In genomic region chr7:133139350-133139749, GRCh38 we compare ENCODE assay signal across 10 cellular contexts. TPM values are rescaled to one million over a fixed set of nuclear protein-coding genes. Genes with fewer than 3 reads are reported as not detected.
DNase-seq lines count a peak whose midpoint lies in the region; ATAC-seq, FAIRE-seq and TF ChIP-seq lines count a peak whose summit lies in the region.
"Had no signal": no experiment of that assay in that cellular context is flagged by ENCODE, and none has a peak within 500 bp of the region (broad histone marks: within the 10 kb centered on the region; RNA-seq: fewer than 3 reads in every experiment).

No MANE protein-coding gene starts in this region.

- no peak overlapping the region for H3K4me2 ChIP-seq in mesenchymal stem cell (ENCODE audit: low read length, poor library complexity, severe bottlenecking)

- H3K4me3 ChIP-seq in bronchial epithelial cell (ENCODE audit: low read depth, low read length) (no peak overlapping the region), mesenchymal stem cell (ENCODE audit: insufficient read depth in 1 of 2, low read depth in 1 of 2, low read length in 2 of 2) (no peak overlapping the region)

- FAIRE-seq in bronchial epithelial cell (lab: Jason Lieb, UNC), result peak; percentile 75

- WGBS in mesenchymal stem cell, result 76% methylated on average over 4 of the region's 4 CpGs

- no peak overlapping the region for H2BK5ac ChIP-seq in mesenchymal stem cell (ENCODE audit: low read depth, low read length, poor library complexity, severe bottlenecking)

- no peak overlapping the region for H2AFZ ChIP-seq in mesenchymal stem cell (ENCODE audit: low read depth, low read length)

- DNase-seq in GM03348 (ENCODE audit: low spot score) (peak; percentile 31), bronchial epithelial cell (ENCODE audit: low read depth) (peak; percentile 36), mesenchymal stem cell (peak; percentile 37), AML-193 (lab: John Stamatoyannopoulos, UW) (no peak), retina (no peak), globus pallidus (ENCODE audit: low spot score) (no peak)
- DNase-seq: hypothalamus; stimulated activated CD4-positive, alpha-beta T cell treated with anti-CD3 and anti-CD28 coated beads, Interleukin-4, amount 100 ng/mL, for 24 hours had no signal

- no peak overlapping the region for H3K18ac ChIP-seq in mesenchymal stem cell (ENCODE audit: low read depth in 1 of 2, low read length in 2 of 2)

- H3K4me1 ChIP-seq in mesenchymal stem cell (ENCODE audit: control insufficient read depth, insufficient read depth, low read depth, low read length), result no peaks in the 10 kb centered on the region

- no peak overlapping the region for H2BK120ac ChIP-seq in mesenchymal stem cell (ENCODE audit: low read depth, low read length)

- H4K91ac ChIP-seq in mesenchymal stem cell (ENCODE audit: low read length), result no peak overlapping the region

- no peak overlapping the region for H3K23ac ChIP-seq in mesenchymal stem cell (ENCODE audit: low read length in 2 of 2)

- H3K36me3 ChIP-seq in bronchial epithelial cell (ENCODE audit: control insufficient read depth, insufficient read depth, low read length) (no peaks in the 10 kb centered on the region), mesenchymal stem cell (ENCODE audit: control insufficient read depth in 1 of 2, insufficient read depth in 2 of 2, low read depth in 1 of 2, low read length in 2 of 2) (no peaks in the 10 kb centered on the region)

- no peak overlapping the region for H3K9ac ChIP-seq in mesenchymal stem cell (ENCODE audit: low read length)

- ATAC-seq in HG03175 (IDR thresholded peaks at IDR 0.05; ENCODE audit: unreplicated experiment), result no peak

- H2BK12ac ChIP-seq in mesenchymal stem cell (ENCODE audit: low read length in 2 of 2), result no peak overlapping the region

- H3K27ac ChIP-seq in mesenchymal stem cell (ENCODE audit: low read length, poor library complexity, severe bottlenecking), result no peak overlapping the region

- TF ChIP-seq CTCF in LNCAP (IDR thresholded peaks at IDR 0.05), result 0 out of 2 replicates have a peak, but pooled peaks have one; percentile 26
- TF ChIP-seq CTCF in bronchial epithelial cell (IDR thresholded peaks at IDR 0.05; ENCODE audit: insufficient read depth, low read length, severe bottlenecking), result no peak

- H3K4ac ChIP-seq in mesenchymal stem cell (ENCODE audit: low read depth in 1 of 2, low read length in 2 of 2), result no peak overlapping the region

- H2AK5ac ChIP-seq in mesenchymal stem cell (ENCODE audit: low read length, severe bottlenecking), result no peak overlapping the region

- no peak overlapping the region for H4K8ac ChIP-seq in mesenchymal stem cell (ENCODE audit: low read length)

- H3K9me3 ChIP-seq in mesenchymal stem cell (ENCODE audit: control insufficient read depth, low read length), result no peaks in the 10 kb centered on the region

- no peak overlapping the region for H3K14ac ChIP-seq in mesenchymal stem cell (ENCODE audit: low read length in 2 of 2)

- H2BK15ac ChIP-seq in mesenchymal stem cell (ENCODE audit: low read depth, poor library complexity, severe bottlenecking), result no peak overlapping the region

- no peaks in the 10 kb centered on the region for H3K79me1 ChIP-seq in mesenchymal stem cell (replicated peaks; ENCODE audit: low read length, poor library complexity, severe bottlenecking)

- H3K27me3 ChIP-seq in bronchial epithelial cell (ENCODE audit: control insufficient read depth, insufficient read depth, low read length) (no peaks in the 10 kb centered on the region), mesenchymal stem cell (ENCODE audit: control insufficient read depth in 1 of 2, insufficient read depth in 1 of 2, low read length in 2 of 2) (peaks cover 11 to 19% of the 10 kb centered on the region in 2 experiments)

RNA-seq across cellular contexts. Expression of gene CHCHD3, which starts 57.5 kb away (rescaled TPM):
- 62.1 and 99.5 TPM in 2 replicates for total RNA-seq in bronchial epithelial cell
- polyA plus RNA-seq in mesenchymal stem cell (2013, experiment 1 of 2), result 67.6 TPM
- polyA plus RNA-seq in mesenchymal stem cell (2013, experiment 2 of 2), result 68.6 TPM

Comparison
In these comparisons a context has a peak if more than half of its experiments do, and no peak if none do; other contexts are left out.
1. DNase-seq: peak in GM03348 (single experiment), bronchial epithelial cell (single experiment) and mesenchymal stem cell (single experiment); none in AML-193 (0 of 2), retina (single experiment) and globus pallidus (single experiment).